8 cellular contexts compared by ENCODE assay signal in genomic region chr2:138814123-138814883, GRCh38. TPM values are rescaled to one million over a fixed set of nuclear protein-coding genes. Genes with fewer than 3 reads are reported as not detected.
A peak's percentile ranks its signal among the peaks of the same experiment; 100 is the strongest.
DNase-seq lines count a peak whose midpoint lies in the region; ATAC-seq, FAIRE-seq and TF ChIP-seq lines count a peak whose summit lies in the region.

No MANE protein-coding gene starts in this region.

- H3K36me3 ChIP-seq in PC-3 (ENCODE audit: low read depth, low read length) (no peaks in the 10 kb centered on the region), kidney (ENCODE audit: control insufficient read depth in 1 of 2, insufficient read depth in 2 of 2, low read length in 2 of 2) (no peaks in the 10 kb centered on the region), small intestine (ENCODE audit: control insufficient read depth in 2 of 2, insufficient read depth in 2 of 2, low read length in 2 of 2) (no peaks in the 10 kb centered on the region)

- intact Hi-C loops in PC-3 (cut with micrococcal nuclease) = no loop called here
- intact Hi-C loops in kidney (cut with DNase I) = no loop called here

- H3K9ac ChIP-seq in PC-3 (ENCODE audit: low read length) = no peak overlapping the region
- H3K9ac ChIP-seq in kidney (ENCODE audit: low read length in 2 of 2) = no peak overlapping the region

- WGBS in small intestine, 3 donors = 47 to 57% (median 49%) methylated on average over 4 of the region's 4 CpGs

- no peak overlapping the region for H3K4me3 ChIP-seq in GM12875 (ENCODE audit: low read depth, low read length)
- no peak overlapping the region for H3K4me3 ChIP-seq in PC-3 (ENCODE audit: low read length)
- no peak overlapping the region for H3K4me3 ChIP-seq in kidney (ENCODE audit: low read length in 2 of 2)
- H3K4me3 ChIP-seq in small intestine (ENCODE audit: low read depth in 1 of 2, low read length in 2 of 2) = no peak overlapping the region

- peak; percentile 45; the same call in 1 of the 2 replicates for TF ChIP-seq CTCF in GM12875 (IDR thresholded peaks at IDR 0.05; ENCODE audit: borderline replicate concordance, insufficient read depth, low read depth, low read length)
- TF ChIP-seq CTCF in PC-3 (conservative IDR thresholded peaks at IDR 0.05; ENCODE audit: low read depth, low read length) = peak; percentile 59; the same call in 1 of the 2 replicates
- peak; percentile 6 for TF ChIP-seq CTCF in kidney (IDR thresholded peaks at IDR 0.05; ENCODE audit: borderline replicate concordance, extremely low read depth, insufficient read depth)

- H2AFZ ChIP-seq in PC-3 (ENCODE audit: low read length) = no peak overlapping the region

- BruUV-seq in PC-3 (replicated peaks; lab: Mats Ljungman, UMichigan) = no TSS peak

- H3K27me3 ChIP-seq in PC-3 (ENCODE audit: low read length) (peaks cover 22% of the 10 kb centered on the region; the same call in 1 of the 2 replicates), small intestine (ENCODE audit: control insufficient read depth in 2 of 2, insufficient read depth in 2 of 2, low read length in 2 of 2) (no peaks in the 10 kb centered on the region)

- no peaks in the 10 kb centered on the region for H3K9me2 ChIP-seq in PC-3 (replicated peaks; ENCODE audit: low read length)

- no peaks in the 10 kb centered on the region for H3K4me1 ChIP-seq in PC-3 (ENCODE audit: insufficient read depth, low read length)
- H3K4me1 ChIP-seq in kidney (ENCODE audit: control insufficient read depth in 1 of 2, insufficient read depth in 1 of 2, low read depth in 1 of 2, low read length in 2 of 2) = no peaks in the 10 kb centered on the region
- no peaks in the 10 kb centered on the region for H3K4me1 ChIP-seq in small intestine (ENCODE audit: control insufficient read depth in 2 of 2, insufficient read depth in 1 of 2, low read depth in 1 of 2, low read length in 1 of 2)

- H3F3A ChIP-seq in PC-3 (ENCODE audit: low read length, unreplicated experiment) = no peaks in the 10 kb centered on the region

- ATAC-seq in PC-3 (peak; percentile 51; the same call in 1 of the 2 replicates), HG03025 (IDR thresholded peaks at IDR 0.05; ENCODE audit: low FRiP score, unreplicated experiment) (no peak), HG03196 (IDR thresholded peaks at IDR 0.05; ENCODE audit: unreplicated experiment) (no peak)

- no peak overlapping the region for H3K4me2 ChIP-seq in PC-3 (ENCODE audit: low read length)

- DNase-seq in HT-29 (ENCODE audit: low spot score) (peak; percentile 33), PC-3 (peak; percentile 42), kidney (no peak), small intestine (no peak), NCI-H1048 (lab: John Stamatoyannopoulos, UW) (no peak)

- H4K20me1 ChIP-seq in PC-3 (ENCODE audit: low read length) = no peaks in the 10 kb centered on the region

- POLR2A ChIA-PET in PC-3 (lab: Charles Lee; ENCODE audit: unreplicated experiment) = no interaction called here

- FAIRE-seq in kidney (lab: Jason Lieb, UNC) (no peak), small intestine (lab: Jason Lieb, UNC) (no peak)

- no peak overlapping the region for H3K27ac ChIP-seq in PC-3 (ENCODE audit: low read length)
- H3K27ac ChIP-seq in kidney (ENCODE audit: low read depth in 2 of 2, low read length in 2 of 2) = no peak overlapping the region
- no peak overlapping the region for H3K27ac ChIP-seq in small intestine (ENCODE audit: low read depth in 1 of 2, low read length in 1 of 2)

- CTCF ChIA-PET in PC-3 (lab: Charles Lee) = interaction anchor here (0.7 to 0.8 kb wide), 2 partner anchors 12 to 13 kb away, joined by 4 to 5 read pairs; no protein-coding TSS in a partner anchor

- H3K9me3 ChIP-seq in PC-3 (ENCODE audit: low read length) = no peaks in the 10 kb centered on the region
- no peaks in the 10 kb centered on the region for H3K9me3 ChIP-seq in kidney (ENCODE audit: control insufficient read depth in 1 of 2, low read length in 2 of 2)
- H3K9me3 ChIP-seq in small intestine (ENCODE audit: control insufficient read depth, low read depth) = no peaks in the 10 kb centered on the region

- no peaks in the 10 kb centered on the region for H3K79me2 ChIP-seq in PC-3 (ENCODE audit: low read length)

RNA-seq across cellular contexts. Expression of gene NXPH2, which starts 34.1 kb away (rescaled TPM):
- total RNA-seq in HT-29 (2014; rRNA removed; shearing (Covaris generic)) = not detected in 2 replicates
- total RNA-seq in PC-3 (2014; rRNA removed) = not detected in 2 replicates
- 0.57 TPM for total RNA-seq in kidney
- polyA plus RNA-seq in kidney (ENCODE audit: insufficient read depth, low read depth, low replicate concordance) = 2.2 TPM
- polyA plus RNA-seq in small intestine = under 1 TPM in 1 of 3 donors, not detected in 2; 0.24 TPM

Comparison
In these comparisons a context has a peak if more than half of its experiments do, and no peak if none do; other contexts are left out.
1. CTCF ChIP-seq: peak in every context shown above with its lines; median percentile 59 in PC-3; 45 in GM12875; 6 in kidney.
2. DNase-seq: peak in HT-29 (single experiment) and PC-3 (single experiment); none in kidney (single experiment), small intestine (single experiment) and NCI-H1048 (single experiment).